Comparison of ENCODE assay signal across 1 cellular context in genomic region chr7:76314042-76314721, GRCh38.
A peak's percentile ranks its signal among the peaks of the same experiment; 100 is the strongest.
TF ChIP-seq lines count a peak whose summit lies in the region.

No MANE protein-coding gene starts in this region.

TF ChIP-seq in GM12878, 131 proteins besides CTCF, POLR2A, EP300 and RAD21 (continued from another document):
- TF ChIP-seq CUX1 (IDR thresholded peaks at IDR 0.05; ENCODE audit: insufficient replicate concordance, low read depth, low read length) (peak; percentile 24), NR2F1 (conservative IDR thresholded peaks at IDR 0.05) (no peak; the same call in 1 of the 2 replicates), TCF3 (IDR thresholded peaks at IDR 0.05; ENCODE audit: borderline replicate concordance, insufficient read depth, low read depth, low read length) (no peak)
